In genomic region chr14:44448816-44449411, GRCh38 we compare ENCODE assay signal across 26 cellular contexts. TPM values are rescaled to one million over a fixed set of nuclear protein-coding genes. Genes with fewer than 3 reads are reported as not detected.
DNase-seq lines count a peak whose midpoint lies in the region; ATAC-seq, FAIRE-seq and TF ChIP-seq lines count a peak whose summit lies in the region.
"Had no signal": no experiment of that assay in that cellular context is flagged by ENCODE, and none has a peak within 500 bp of the region (broad histone marks: within the 10 kb centered on the region; RNA-seq: fewer than 3 reads in every experiment).

No MANE protein-coding gene starts in this region.

- no peak overlapping the region for H3K9ac ChIP-seq in colonic mucosa (ENCODE audit: low read depth in 2 of 2, low read length in 2 of 2)
- H3K9ac ChIP-seq: BLaER1 had no signal

- in situ Hi-C loops in gastrocnemius medialis (cut with MboI; ENCODE audit: low sequenced_read_pairs in 4 of 4): no loop called here

- peak overlapping the region; percentile 10 for H3K27ac ChIP-seq in colonic mucosa
- H3K27ac ChIP-seq in gastrocnemius medialis: no peak overlapping the region
- H3K27ac ChIP-seq: 22Rv1, BLaER1 had no signal

- H3K4me1 ChIP-seq in colonic mucosa: no peaks in the 10 kb centered on the region
- peaks cover 4% of the 10 kb centered on the region for H3K4me1 ChIP-seq in mucosa of descending colon (ENCODE audit: low read depth)
- H3K4me1 ChIP-seq in gastrocnemius medialis: no peaks in the 10 kb centered on the region

- H3K27me3 ChIP-seq in colonic mucosa (no peaks in the 10 kb centered on the region), gastrocnemius medialis (no peaks in the 10 kb centered on the region)
- H3K27me3 ChIP-seq: BLaER1 had no signal

- peak; percentile 15 for DNase-seq in DMS53 (lab: John Stamatoyannopoulos, UW)
- DNase-seq in DMS53 treated with DMSO at 0.1 percent for 48 hours (lab: John Stamatoyannopoulos, UW; ENCODE audit: unreplicated experiment): no peak
- no peak for DNase-seq in colonic mucosa
- DNase-seq in mucosa of descending colon: no peak
- no peak for DNase-seq in GF-D8 (lab: John Stamatoyannopoulos, UW)
- no peak for DNase-seq in gastrocnemius medialis
- DNase-seq in D721Med (ENCODE audit: insufficient read length, low spot score): no peak
- DNase-seq: ACHN; CD4-positive, alpha-beta T cell; DMS153; EL; Kasumi-1; NCI-H1694 treated with DMSO at 0.1 percent for 48 hours; NCI-H2081 treated with DMSO at 0.1 percent for 48 hours; NCI-H2171 treated with DMSO at 0.1 percent for 48 hours; NCI-H446; NCI-H526; Right ventricle myocardium superior had no signal

- FAIRE-seq in D721Med (lab: Jason Lieb, UNC): no peak
- FAIRE-seq: H54 had no signal

- intact Hi-C loops in colonic mucosa (cut with DNase I): no loop called here
- intact Hi-C loops in mucosa of descending colon (cut with DNase I, micrococcal nuclease): no loop called here
- intact Hi-C loops in gastrocnemius medialis (cut with DNase I; ENCODE audit: low total_unique reads): no loop called here

- H3K4me3 ChIP-seq in colonic mucosa (no peak overlapping the region), mucosa of descending colon (no peak overlapping the region), gastrocnemius medialis (no peak overlapping the region)
- H3K4me3 ChIP-seq: BLaER1 had no signal

- no peak for TF ChIP-seq POLR2A in gastrocnemius medialis (IDR thresholded peaks at IDR 0.05)

- H3K36me3 ChIP-seq in colonic mucosa (no peaks in the 10 kb centered on the region), mucosa of descending colon (ENCODE audit: low read depth) (no peaks in the 10 kb centered on the region), gastrocnemius medialis (no peaks in the 10 kb centered on the region)
- H3K36me3 ChIP-seq: BLaER1 had no signal

- TF ChIP-seq CTCF in colonic mucosa (IDR thresholded peaks at IDR 0.05) (no peak), mucosa of descending colon (IDR thresholded peaks at IDR 0.05) (no peak), gastrocnemius medialis (IDR thresholded peaks at IDR 0.05 in 4 of 5, conservative IDR thresholded peaks at IDR 0.05 in 1 of 5) (no peak), D721Med (IDR thresholded peaks at IDR 0.05; ENCODE audit: insufficient read depth, missing control alignments) (no peak)

- ATAC-seq in mucosa of descending colon (peak; percentile 91), gastrocnemius medialis (no peak), HG03135 (IDR thresholded peaks at IDR 0.05; ENCODE audit: unreplicated experiment) (no peak)

- H3K9me3 ChIP-seq in colonic mucosa (no peaks in the 10 kb centered on the region), mucosa of descending colon (peaks cover 13% of the 10 kb centered on the region), gastrocnemius medialis (no peaks in the 10 kb centered on the region)
- H3K9me3 ChIP-seq: BLaER1 had no signal

RNA-seq across cellular contexts. Expression of gene FSCB, which starts 58.2 kb away (rescaled TPM):
- total RNA-seq in colonic mucosa (not detected), mucosa of descending colon (not detected), gastrocnemius medialis (not detected)
- total RNA-seq: CD4-positive, alpha-beta T cell; MCF 10A; OCI-LY7; Right ventricle myocardium superior; RPMI7951; SK-MEL-5 had no signal
